In the genomic region with DNA sequence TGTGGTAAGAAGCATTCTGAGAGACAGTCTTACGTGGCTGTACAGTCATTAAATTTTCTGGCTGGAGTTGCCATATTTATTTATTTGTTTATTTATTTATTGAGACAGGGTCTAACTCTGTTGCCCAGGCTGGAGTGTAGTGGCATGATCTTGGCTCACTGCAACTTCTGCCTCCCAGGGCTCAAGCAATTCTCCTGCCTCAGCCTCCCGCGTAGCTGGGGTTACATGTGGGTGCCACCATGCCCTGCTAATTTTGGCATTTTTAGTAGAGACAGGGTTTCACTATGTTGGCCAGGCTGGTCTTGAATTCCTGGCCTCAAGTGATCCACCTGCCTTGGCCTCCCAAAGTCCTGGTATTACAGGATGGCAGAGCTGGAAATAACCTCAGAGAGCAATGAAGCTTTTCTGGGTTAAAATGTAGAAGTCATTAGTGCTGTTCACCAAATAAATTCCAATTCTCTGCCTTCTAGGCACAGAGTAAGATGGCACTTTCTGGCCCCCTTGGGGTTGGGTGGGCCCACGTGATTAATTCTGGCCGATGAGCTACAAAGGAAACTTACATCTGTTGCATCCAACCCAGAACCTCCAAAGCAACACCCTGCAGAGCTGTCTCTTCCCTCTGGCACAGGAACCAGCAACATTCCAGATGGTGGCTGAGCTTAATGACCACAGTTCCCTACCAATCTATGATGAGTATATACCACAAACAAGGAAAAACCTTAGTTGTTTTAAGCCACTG, we compare ENCODE assay signal across 27 cellular contexts. TPM values are rescaled to one million over a fixed set of nuclear protein-coding genes. Genes with fewer than 3 reads are reported as not detected.
A peak's percentile ranks its signal among the peaks of the same experiment; 100 is the strongest.
DNase-seq lines count a peak whose midpoint lies in the region; ATAC-seq and TF ChIP-seq lines count a peak whose summit lies in the region.
"Had no signal": no experiment of that assay in that cellular context is flagged by ENCODE, and none has a peak within 500 bp of the region (broad histone marks: within the 10 kb centered on the region; RNA-seq: fewer than 3 reads in every experiment).

No MANE protein-coding gene starts in this region.

- CTCF ChIA-PET in activated CD8-positive, alpha-beta T cell treated with anti-CD3 and anti-CD28 coated beads for 36 hours (lab: Charles Lee) = interaction anchor here (1.0 to 1.6 kb wide), 3 partner anchors 9 to 229 kb away, joined by 3 to 4 read pairs (median 3); no protein-coding TSS in a partner anchor

- H3K27me3 Mint-ChIP-seq in natural killer cell (ENCODE audit: low read depth in 2 of 2) (no peaks in the 10 kb centered on the region), T-helper 17 cell (no peaks in the 10 kb centered on the region), glutamatergic neuron (ENCODE audit: unreplicated experiment) (peaks cover 7% of the 10 kb centered on the region)
- no peaks in the 10 kb centered on the region for H3K27me3 Mint-ChIP-seq in natural killer cell treated with Interleukin-12 subunit alpha and Interleukin-12 subunit beta and Interleukin-15 and Interleukin-18, amount 100 ng/mL, for 72 hours
- no peaks in the 10 kb centered on the region for H3K27me3 Mint-ChIP-seq in activated CD8-positive, alpha-beta T cell treated with anti-CD3 and anti-CD28 coated beads for 36 hours
- H3K27me3 Mint-ChIP-seq: activated naive CD8-positive, alpha-beta T cell treated with anti-CD3 and anti-CD28 coated beads, Interleukin-2, amount 10 ng/mL, durations not matched to agents 7 days and 5 days had no signal

- DNase-seq in natural killer cell (no peak), T-helper 17 cell (no peak), glutamatergic neuron (no peak), omental fat pad (ENCODE audit: low spot score) (no peak)
- no peak for DNase-seq in natural killer cell treated with Interleukin-12 subunit alpha and Interleukin-12 subunit beta and Interleukin-15 and Interleukin-18, amount 100 ng/mL, for 72 hours (ENCODE audit: low spot score)
- no peak for DNase-seq in activated CD8-positive, alpha-beta T cell treated with anti-CD3 and anti-CD28 coated beads for 36 hours
- DNase-seq: activated naive CD8-positive, alpha-beta T cell treated with anti-CD3 and anti-CD28 coated beads, Interleukin-2, amount 10 ng/mL, durations not matched to agents 7 days and 5 days; aorta; BE2C; COR-L47; DMS79 treated with DMSO at 0.1 percent for 48 hours; effector CD4-positive, alpha-beta T cell; GDM1; H9; head of caudate nucleus; left ventricle myocardium inferior; mesendoderm; NCI-H1092 treated with DMSO at 0.1 percent for 48 hours; NCI-H187; nucleus accumbens; stimulated activated CD4-positive, alpha-beta T cell treated with anti-CD3 and anti-CD28 coated beads, Interleukin-4, amount 100 ng/mL, for 4 hours; substantia nigra; SW 1271; T1000 had no signal

- H3K4me3 Mint-ChIP-seq in natural killer cell = no peak overlapping the region
- no peak overlapping the region for H3K4me3 Mint-ChIP-seq in natural killer cell treated with Interleukin-12 subunit alpha and Interleukin-12 subunit beta and Interleukin-15 and Interleukin-18, amount 100 ng/mL, for 72 hours
- no peak overlapping the region for H3K4me3 Mint-ChIP-seq in T-helper 17 cell
- H3K4me3 Mint-ChIP-seq in glutamatergic neuron (ENCODE audit: unreplicated experiment) = no peak overlapping the region
- H3K4me3 Mint-ChIP-seq in activated CD8-positive, alpha-beta T cell treated with anti-CD3 and anti-CD28 coated beads for 36 hours = no peak overlapping the region
- H3K4me3 Mint-ChIP-seq: activated naive CD8-positive, alpha-beta T cell treated with anti-CD3 and anti-CD28 coated beads, Interleukin-2, amount 10 ng/mL, durations not matched to agents 7 days and 5 days; H9 had no signal

- peaks cover 28% of the 10 kb centered on the region for H3K36me3 Mint-ChIP-seq in natural killer cell
- peaks cover 23% of the 10 kb centered on the region for H3K36me3 Mint-ChIP-seq in natural killer cell treated with Interleukin-12 subunit alpha and Interleukin-12 subunit beta and Interleukin-15 and Interleukin-18, amount 100 ng/mL, for 72 hours
- H3K36me3 Mint-ChIP-seq in T-helper 17 cell (ENCODE audit: low read depth) = peaks cover 15% of the 10 kb centered on the region
- no peaks in the 10 kb centered on the region for H3K36me3 Mint-ChIP-seq in glutamatergic neuron (ENCODE audit: unreplicated experiment)
- peaks cover 30% of the 10 kb centered on the region for H3K36me3 Mint-ChIP-seq in activated CD8-positive, alpha-beta T cell treated with anti-CD3 and anti-CD28 coated beads for 36 hours (ENCODE audit: low read depth)

- H3K9me3 ChIP-seq in T-helper 17 cell (ENCODE audit: control insufficient read depth, low read length, poor library complexity, severe bottlenecking) = no peaks in the 10 kb centered on the region
- H3K9me3 ChIP-seq: BE2C, left ventricle myocardium inferior had no signal

- peaks cover 37 to 41% of the 10 kb centered on the region in 2 donors for H3K4me1 Mint-ChIP-seq in natural killer cell
- peaks cover 17 to 36% of the 10 kb centered on the region in 2 donors for H3K4me1 Mint-ChIP-seq in natural killer cell treated with Interleukin-12 subunit alpha and Interleukin-12 subunit beta and Interleukin-15 and Interleukin-18, amount 100 ng/mL, for 72 hours (ENCODE audit: low read depth in 2 of 2)
- peaks cover 42% of the 10 kb centered on the region for H3K4me1 Mint-ChIP-seq in T-helper 17 cell
- H3K4me1 Mint-ChIP-seq in glutamatergic neuron (ENCODE audit: low read depth, unreplicated experiment) = peaks cover 21% of the 10 kb centered on the region
- peaks cover 26% of the 10 kb centered on the region for H3K4me1 Mint-ChIP-seq in activated CD8-positive, alpha-beta T cell treated with anti-CD3 and anti-CD28 coated beads for 36 hours (ENCODE audit: low read depth)

- ATAC-seq in natural killer cell (no peak), T-helper 17 cell (no peak), omental fat pad (ENCODE audit: low FRiP score) (no peak), HG03159 (IDR thresholded peaks at IDR 0.05; ENCODE audit: unreplicated experiment) (no peak), GM19395 (IDR thresholded peaks at IDR 0.05; ENCODE audit: unreplicated experiment) (no peak)
- ATAC-seq in natural killer cell treated with Interleukin-12 subunit alpha and Interleukin-12 subunit beta and Interleukin-15 and Interleukin-18, amount 100 ng/mL, for 72 hours = no peak
- no peak for ATAC-seq in activated CD8-positive, alpha-beta T cell treated with anti-CD3 and anti-CD28 coated beads for 36 hours
- ATAC-seq: HepG2 had no signal

- intact Hi-C loops in natural killer cell (cut with micrococcal nuclease) = no loop called here
- intact Hi-C loops in activated CD8-positive, alpha-beta T cell treated with anti-CD3 and anti-CD28 coated beads for 36 hours (cut with micrococcal nuclease) = no loop called here

- TF ChIP-seq CTCF in natural killer cell (IDR thresholded peaks at IDR 0.05) (no peak), glutamatergic neuron (IDR thresholded peaks at IDR 0.05; ENCODE audit: partially characterized antibody, unreplicated experiment) (no peak), omental fat pad (IDR thresholded peaks at IDR 0.05) (no peak)
- TF ChIP-seq CTCF in activated CD8-positive, alpha-beta T cell treated with anti-CD3 and anti-CD28 coated beads for 36 hours (IDR thresholded peaks at IDR 0.05) = no peak

- POLR2A ChIA-PET in activated CD8-positive, alpha-beta T cell treated with anti-CD3 and anti-CD28 coated beads for 36 hours (lab: Charles Lee) = interaction anchor here (3.2 to 3.5 kb wide), 2 partner anchors 13 to 28 kb away, joined by 11 to 19 read pairs; a partner anchor contains a TSS

- H3K9me3 Mint-ChIP-seq in natural killer cell = no peaks in the 10 kb centered on the region
- H3K9me3 Mint-ChIP-seq in natural killer cell treated with Interleukin-12 subunit alpha and Interleukin-12 subunit beta and Interleukin-15 and Interleukin-18, amount 100 ng/mL, for 72 hours = no peaks in the 10 kb centered on the region
- peaks cover 4% of the 10 kb centered on the region for H3K9me3 Mint-ChIP-seq in glutamatergic neuron (ENCODE audit: unreplicated experiment)
- no peaks in the 10 kb centered on the region for H3K9me3 Mint-ChIP-seq in activated CD8-positive, alpha-beta T cell treated with anti-CD3 and anti-CD28 coated beads for 36 hours
- H3K9me3 Mint-ChIP-seq: activated naive CD8-positive, alpha-beta T cell treated with anti-CD3 and anti-CD28 coated beads, Interleukin-2, amount 10 ng/mL, durations not matched to agents 7 days and 5 days had no signal

- H3K27ac Mint-ChIP-seq in natural killer cell (peak overlapping the region; percentile 28 to 100), T-helper 17 cell (peak overlapping the region; percentile 100), glutamatergic neuron (ENCODE audit: unreplicated experiment) (peak overlapping the region; percentile 29)
- H3K27ac Mint-ChIP-seq in natural killer cell treated with Interleukin-12 subunit alpha and Interleukin-12 subunit beta and Interleukin-15 and Interleukin-18, amount 100 ng/mL, for 72 hours = no peak overlapping the region
- no peak overlapping the region for H3K27ac Mint-ChIP-seq in activated CD8-positive, alpha-beta T cell treated with anti-CD3 and anti-CD28 coated beads for 36 hours
- H3K27ac Mint-ChIP-seq: activated naive CD8-positive, alpha-beta T cell treated with anti-CD3 and anti-CD28 coated beads, Interleukin-2, amount 10 ng/mL, durations not matched to agents 7 days and 5 days; H9 had no signal

RNA-seq across cellular contexts. Expression of a gene that starts 4.5 kb away (rescaled TPM):
- total RNA-seq in natural killer cell (100 to 1,000 TPM; 105 to 146 (median 146) TPM), T-helper 17 cell (100 to 1,000 TPM; 158 to 163 TPM), glutamatergic neuron (ENCODE audit: unreplicated experiment) (226 TPM), omental fat pad (100 to 1,000 TPM; 125 to 149 (median 140) TPM)
- total RNA-seq in natural killer cell treated with Interleukin-12 subunit alpha and Interleukin-12 subunit beta and Interleukin-15 and Interleukin-18, amount 100 ng/mL, for 72 hours = 100 to 1,000 TPM; 102 to 123 TPM
- total RNA-seq in activated CD8-positive, alpha-beta T cell treated with anti-CD3 and anti-CD28 coated beads for 36 hours = 100 to 1,000 TPM; 106 to 107 TPM

RNA-seq across cellular contexts. Expression of a gene that starts 48.7 kb away (rescaled TPM):
- total RNA-seq in natural killer cell (1 to 10 TPM; 2.4 to 4.3 (median 2.7) TPM), T-helper 17 cell (1 to 10 TPM; 2.1 to 3.8 TPM), glutamatergic neuron (ENCODE audit: unreplicated experiment) (not detected), omental fat pad (10 to 100 TPM in 1 of 4 donors, 1 to 10 TPM in 1, under 1 TPM in 1, not detected in 1; 0.60 to 10.9 (median 1.1) TPM)
- 1 to 10 TPM; 4.5 to 5.1 TPM for total RNA-seq in natural killer cell treated with Interleukin-12 subunit alpha and Interleukin-12 subunit beta and Interleukin-15 and Interleukin-18, amount 100 ng/mL, for 72 hours
- total RNA-seq in activated CD8-positive, alpha-beta T cell treated with anti-CD3 and anti-CD28 coated beads for 36 hours = 1 to 10 TPM; 3.4 to 4.3 TPM
- total RNA-seq: H9, left ventricle myocardium inferior had no signal

Comparison
In these comparisons a context has a peak if more than half of its experiments do, and no peak if none do; other contexts are left out.
1. H3K27ac Mint-ChIP-seq: peak in natural killer cell (2 of 2), T-helper 17 cell (single experiment) and glutamatergic neuron (single experiment); none in natural killer cell treated with Interleukin-12 subunit alpha and Interleukin-12 subunit beta and Interleukin-15 and Interleukin-18, amount 100 ng/mL, for 72 hours (0 of 2) and activated CD8-positive, alpha-beta T cell treated with anti-CD3 and anti-CD28 coated beads for 36 hours (single experiment).